17 cellular contexts compared by ENCODE assay signal in the genomic region with DNA sequence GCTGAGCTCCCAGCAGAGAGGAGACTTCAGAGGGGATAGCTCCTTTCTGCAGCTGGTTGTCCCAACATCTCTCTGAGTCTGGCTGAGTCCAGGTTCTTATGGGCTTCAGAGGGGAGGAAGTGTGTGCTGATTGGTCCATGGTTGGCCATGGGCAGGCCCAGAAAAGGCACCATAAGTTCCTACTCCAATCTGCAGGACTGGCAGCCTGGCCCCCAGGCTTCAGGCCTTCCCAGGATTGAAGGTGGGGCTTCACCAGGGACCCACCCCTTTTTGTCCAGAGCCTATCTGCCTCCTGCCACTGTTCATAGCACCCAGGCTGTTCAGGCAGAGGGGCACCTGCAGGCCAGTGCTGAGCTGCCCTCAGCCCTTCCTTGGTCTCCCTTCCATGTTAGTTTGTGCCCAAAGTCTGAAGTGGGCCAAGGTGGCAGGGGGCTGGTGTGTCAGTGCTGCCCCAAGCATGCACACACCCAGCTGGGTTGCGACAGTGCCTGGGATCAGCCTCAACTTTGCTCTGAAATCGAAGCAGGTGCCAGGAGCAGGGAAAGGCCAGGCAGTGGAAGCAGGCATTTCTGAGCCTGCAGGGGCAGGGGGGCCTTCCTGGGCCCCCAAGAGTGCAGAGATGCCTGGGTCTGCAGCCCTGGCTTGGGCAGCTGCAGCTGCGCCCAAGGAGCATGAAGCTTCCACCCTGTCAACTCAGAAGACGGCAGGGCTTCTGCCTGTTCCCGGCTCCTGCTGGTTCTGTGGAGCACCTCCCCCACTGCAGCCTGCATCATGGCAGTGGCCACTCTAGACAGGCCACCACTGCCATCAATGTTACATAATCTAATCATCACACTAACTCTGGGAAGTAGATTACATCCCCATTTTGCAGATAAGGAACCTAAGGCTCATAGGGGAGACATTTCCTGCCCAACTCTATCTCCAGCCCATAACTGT. TPM values are rescaled to one million over a fixed set of nuclear protein-coding genes. Genes with fewer than 3 reads are reported as not detected.
DNase-seq lines count a peak whose midpoint lies in the region; ATAC-seq, FAIRE-seq and TF ChIP-seq lines count a peak whose summit lies in the region.
"Had no signal": no experiment of that assay in that cellular context is flagged by ENCODE, and none has a peak within 500 bp of the region (broad histone marks: within the 10 kb centered on the region; RNA-seq: fewer than 3 reads in every experiment).

No MANE protein-coding gene starts in this region.

- H4K20me1 ChIP-seq in SK-N-SH (ENCODE audit: insufficient read depth): no peaks in the 10 kb centered on the region

- POLR2A ChIA-PET in SK-N-SH (lab: Yijun Ruan, JAX): no interaction called here
- POLR2A ChIA-PET in activated CD4-positive, alpha-beta memory T cell treated with anti-CD3 and anti-CD28 coated beads for 36 hours (lab: Charles Lee): no interaction called here

- no peaks in the 10 kb centered on the region for H3K27me3 Mint-ChIP-seq in activated CD4-positive, alpha-beta memory T cell treated with anti-CD3 and anti-CD28 coated beads for 36 hours
- H3K27me3 Mint-ChIP-seq: naive thymus-derived CD4-positive, alpha-beta T cell had no signal

- H3F3A ChIP-seq in SK-N-SH (replicated peaks; ENCODE audit: insufficient read depth): peaks cover 38% of the 10 kb centered on the region

- no peaks in the 10 kb centered on the region for H3K79me1 ChIP-seq in neuronal stem cell (ENCODE audit: low read depth, low read length)

- H3K36me3 Mint-ChIP-seq in activated CD4-positive, alpha-beta memory T cell treated with anti-CD3 and anti-CD28 coated beads for 36 hours: peaks cover 2% of the 10 kb centered on the region

- H3K9me3 ChIP-seq in SK-N-SH (no peaks in the 10 kb centered on the region), neuronal stem cell (replicated peaks in 1 of 2; ENCODE audit: control insufficient read depth in 2 of 2, insufficient read depth in 1 of 2, low read depth in 1 of 2, low read length in 2 of 2) (peaks cover 0 to 20% of the 10 kb centered on the region in 2 donors), prostate gland (no peaks in the 10 kb centered on the region)
- H3K9me3 ChIP-seq: tibial nerve had no signal

- no peak overlapping the region for H3K18ac ChIP-seq in neuronal stem cell (ENCODE audit: low read length)

- H3K9me2 ChIP-seq in SK-N-SH: no peaks in the 10 kb centered on the region

- no peak overlapping the region for H3K23ac ChIP-seq in neuronal stem cell (ENCODE audit: low read depth, low read length, poor library complexity)

- no peak overlapping the region for H2AFZ ChIP-seq in SK-N-SH (ENCODE audit: low read depth)
- H2AFZ ChIP-seq in neuronal stem cell (ENCODE audit: low read length): no peak overlapping the region

- H4K8ac ChIP-seq in neuronal stem cell (ENCODE audit: low read depth, low read length): no peak overlapping the region

- no peak for TF ChIP-seq EP300 in SK-N-SH (IDR thresholded peaks at IDR 0.05; ENCODE audit: borderline replicate concordance in 1 of 2, low read depth in 1 of 2, low read length in 1 of 2)

- no peak overlapping the region for H2BK12ac ChIP-seq in neuronal stem cell (ENCODE audit: low read length)

- TF ChIP-seq CTCF in SK-N-SH (IDR thresholded peaks at IDR 0.05) (no peak), prostate gland (IDR thresholded peaks at IDR 0.05) (no peak)

- peaks cover 56% of the 10 kb centered on the region for H3K4me1 Mint-ChIP-seq in activated CD4-positive, alpha-beta memory T cell treated with anti-CD3 and anti-CD28 coated beads for 36 hours (ENCODE audit: low read depth)

- no peak overlapping the region for H3K9ac ChIP-seq in SK-N-SH
- H3K9ac ChIP-seq in neuronal stem cell (ENCODE audit: low read depth, low read length, poor library complexity): no peak overlapping the region

- ATAC-seq in SK-N-SH treated with all-trans-retinoic acid at 6 μM for 48 hours: no peak

- intact Hi-C loops in activated CD4-positive, alpha-beta memory T cell treated with anti-CD3 and anti-CD28 coated beads for 36 hours (cut with micrococcal nuclease): no loop called here
- intact Hi-C loops in prostate gland (cut with DNase I): no loop called here

- H3K27ac Mint-ChIP-seq in activated CD4-positive, alpha-beta memory T cell treated with anti-CD3 and anti-CD28 coated beads for 36 hours: peak overlapping the region; percentile 77

- DNase-seq in SK-N-SH (no peak), M059J (ENCODE audit: low read depth) (peak; percentile 32), neuronal stem cell (ENCODE audit: low spot score) (no peak), GM19239 (ENCODE audit: insufficient read length, low spot score) (no peak), NOMO-1 treated with DMSO at 0.1 percent for 48 hours (lab: John Stamatoyannopoulos, UW; ENCODE audit: unreplicated experiment) (no peak), prostate gland (ENCODE audit: low spot score) (no peak)
- no peak for DNase-seq in activated CD4-positive, alpha-beta memory T cell treated with anti-CD3 and anti-CD28 coated beads for 36 hours
- DNase-seq: 8988T; activated naive CD4-positive, alpha-beta T cell; GDM1; left ventricle myocardium inferior; naive thymus-derived CD4-positive, alpha-beta T cell; NCI-H1105 treated with DMSO at 0.1 percent for 48 hours; stimulated activated CD4-positive, alpha-beta T cell treated with anti-CD3 and anti-CD28 coated beads, Interleukin-2, amount 100 ng/mL, for 24 hours had no signal

- no peak overlapping the region for H2BK120ac ChIP-seq in neuronal stem cell (ENCODE audit: low read depth, low read length)

- no peak for FAIRE-seq in GM19239 (lab: Jason Lieb, UNC)
- FAIRE-seq: bronchial epithelial cell had no signal

- H3K4ac ChIP-seq in neuronal stem cell (ENCODE audit: low read length): no peak overlapping the region

- no peak overlapping the region for H3K14ac ChIP-seq in neuronal stem cell (ENCODE audit: low read length)

- no peak overlapping the region for H2BK5ac ChIP-seq in neuronal stem cell (ENCODE audit: low read length)

- CTCF ChIA-PET in SK-N-SH (lab: Yijun Ruan, JAX): interaction anchor here (1.0 to 1.5 kb wide), 4 partner anchors 14 to 127 kb away, joined by 3 to 6 read pairs (median 4); no protein-coding TSS in a partner anchor
- CTCF ChIA-PET in activated CD4-positive, alpha-beta memory T cell treated with anti-CD3 and anti-CD28 coated beads for 36 hours (lab: Charles Lee): interaction anchor here (1.1 to 5.4 kb wide), 4 partner anchors 16 to 88 kb away, joined by 3 to 36 read pairs (median 6); no protein-coding TSS in a partner anchor

- H3K36me3 ChIP-seq in SK-N-SH (replicated peaks in 1 of 2; ENCODE audit: control insufficient read depth in 1 of 2, insufficient read depth in 2 of 2, low read length in 1 of 2) (no peaks in the 10 kb centered on the region), neuronal stem cell (replicated peaks in 1 of 2; ENCODE audit: control insufficient read depth in 2 of 2, insufficient read depth in 2 of 2, low read length in 2 of 2) (no peaks in the 10 kb centered on the region), prostate gland (no peaks in the 10 kb centered on the region)
- H3K36me3 ChIP-seq: left ventricle myocardium inferior, tibial nerve had no signal

- H3K4me3 ChIP-seq in SK-N-SH (ENCODE audit: low read depth in 2 of 2, low read length in 1 of 2): no peak overlapping the region
- no peak overlapping the region for H3K4me3 ChIP-seq in neuronal stem cell (ENCODE audit: low read length in 2 of 2)
- no peak overlapping the region for H3K4me3 ChIP-seq in prostate gland
- H3K4me3 ChIP-seq: left ventricle myocardium inferior, tibial nerve had no signal

- H3K4me1 ChIP-seq in SK-N-SH (ENCODE audit: control insufficient read depth in 1 of 2, insufficient read depth in 2 of 2, low read depth in 1 of 2, low read length in 1 of 2): peaks cover 5 to 63% of the 10 kb centered on the region in 2 experiments; a peak in 3 of 4 replicates
- peaks cover 2 to 5% of the 10 kb centered on the region in 2 donors for H3K4me1 ChIP-seq in neuronal stem cell (ENCODE audit: control insufficient read depth in 2 of 2, insufficient read depth in 1 of 2, low read depth in 1 of 2, low read length in 2 of 2)
- no peaks in the 10 kb centered on the region for H3K4me1 ChIP-seq in prostate gland (replicated peaks)

- H4K91ac ChIP-seq in neuronal stem cell (ENCODE audit: low read depth, low read length, poor library complexity): no peak overlapping the region

- no peak overlapping the region for H3K4me3 Mint-ChIP-seq in activated CD4-positive, alpha-beta memory T cell treated with anti-CD3 and anti-CD28 coated beads for 36 hours

- TF ChIP-seq POLR2A in prostate gland (IDR thresholded peaks at IDR 0.05): no peak

- peak overlapping the region; percentile 12 for H2BK15ac ChIP-seq in neuronal stem cell (ENCODE audit: low read length)

- peak overlapping the region in 1 of 2 experiments; percentile 91; a peak in 1 of 4 replicates for H3K27ac ChIP-seq in SK-N-SH (ENCODE audit: low read depth in 2 of 2, low read length in 1 of 2)
- H3K27ac ChIP-seq in neuronal stem cell (replicated peaks; ENCODE audit: low read length): no peak overlapping the region
- no peak overlapping the region for H3K27ac ChIP-seq in prostate gland
- H3K27ac ChIP-seq: left ventricle myocardium inferior had no signal

- H3K4me2 ChIP-seq in SK-N-SH: peak overlapping the region; percentile 71; the same call in 1 of the 2 replicates
- H3K4me2 ChIP-seq in neuronal stem cell (ENCODE audit: insufficient read depth, low read length, poor library complexity, severe bottlenecking): no peak overlapping the region

- H3K27me3 ChIP-seq in SK-N-SH (ENCODE audit: insufficient read depth) (no peaks in the 10 kb centered on the region), neuronal stem cell (ENCODE audit: control insufficient read depth in 3 of 3, insufficient read depth in 3 of 3, low read depth in 1 of 3, low read length in 3 of 3) (no peaks in the 10 kb centered on the region), prostate gland (replicated peaks; ENCODE audit: insufficient read depth) (no peaks in the 10 kb centered on the region)
- H3K27me3 ChIP-seq: tibial nerve had no signal

- H2AK5ac ChIP-seq in neuronal stem cell (ENCODE audit: low read depth, low read length): no peak overlapping the region

- TF ChIP-seq RAD21 in SK-N-SH (IDR thresholded peaks at IDR 0.05; ENCODE audit: low read length): no peak

- WGBS in SK-N-SH (ENCODE audit: low lambda C conversion rate): 86% methylated on average over 4 of the region's 5 CpGs
- no CpG with 5 or more reads among the region's 5 CpGs for WGBS in neuronal stem cell (ENCODE audit: extremely low coverage in 2 of 2, insufficient read length in 2 of 2, insufficient replicate concordance in 1 of 2), 2 donors
- WGBS in prostate gland: 84% methylated on average over 5 of the region's 5 CpGs

- no peaks in the 10 kb centered on the region for H3K79me2 ChIP-seq in SK-N-SH (ENCODE audit: insufficient read depth)

- no peaks in the 10 kb centered on the region for H3K9me3 Mint-ChIP-seq in activated CD4-positive, alpha-beta memory T cell treated with anti-CD3 and anti-CD28 coated beads for 36 hours

RNA-seq across cellular contexts. Expression of gene TOP1, which starts 21.4 kb away (rescaled TPM):
- polyA plus RNA-seq in SK-N-SH (2012; rRNA removed): 8.9 and 11.9 TPM in 2 replicates
- 16.8 and 20.3 TPM in 2 replicates for polyA plus RNA-seq in SK-N-SH (2012; cell fraction: cytosol; rRNA removed)
- 9.4 and 16.9 TPM in 2 replicates for polyA plus RNA-seq in SK-N-SH (2012; cell fraction: nucleus; rRNA removed)
- total RNA-seq in M059J (2014; rRNA removed; shearing (Covaris generic)): 20.1 and 49.9 TPM in 2 replicates
- 100 to 1,000 TPM; 128 TPM for total RNA-seq in activated CD4-positive, alpha-beta memory T cell treated with anti-CD3 and anti-CD28 coated beads for 36 hours
- 91.4 TPM for polyA plus RNA-seq in neuronal stem cell (2013, experiment 1 of 2)
- polyA plus RNA-seq in neuronal stem cell (2013, experiment 2 of 2): 94.9 TPM
- 10 to 100 TPM; 32.3 to 36.9 TPM for total RNA-seq in prostate gland
